Comparison of ENCODE assay signal across 10 cellular contexts in the genomic region with DNA sequence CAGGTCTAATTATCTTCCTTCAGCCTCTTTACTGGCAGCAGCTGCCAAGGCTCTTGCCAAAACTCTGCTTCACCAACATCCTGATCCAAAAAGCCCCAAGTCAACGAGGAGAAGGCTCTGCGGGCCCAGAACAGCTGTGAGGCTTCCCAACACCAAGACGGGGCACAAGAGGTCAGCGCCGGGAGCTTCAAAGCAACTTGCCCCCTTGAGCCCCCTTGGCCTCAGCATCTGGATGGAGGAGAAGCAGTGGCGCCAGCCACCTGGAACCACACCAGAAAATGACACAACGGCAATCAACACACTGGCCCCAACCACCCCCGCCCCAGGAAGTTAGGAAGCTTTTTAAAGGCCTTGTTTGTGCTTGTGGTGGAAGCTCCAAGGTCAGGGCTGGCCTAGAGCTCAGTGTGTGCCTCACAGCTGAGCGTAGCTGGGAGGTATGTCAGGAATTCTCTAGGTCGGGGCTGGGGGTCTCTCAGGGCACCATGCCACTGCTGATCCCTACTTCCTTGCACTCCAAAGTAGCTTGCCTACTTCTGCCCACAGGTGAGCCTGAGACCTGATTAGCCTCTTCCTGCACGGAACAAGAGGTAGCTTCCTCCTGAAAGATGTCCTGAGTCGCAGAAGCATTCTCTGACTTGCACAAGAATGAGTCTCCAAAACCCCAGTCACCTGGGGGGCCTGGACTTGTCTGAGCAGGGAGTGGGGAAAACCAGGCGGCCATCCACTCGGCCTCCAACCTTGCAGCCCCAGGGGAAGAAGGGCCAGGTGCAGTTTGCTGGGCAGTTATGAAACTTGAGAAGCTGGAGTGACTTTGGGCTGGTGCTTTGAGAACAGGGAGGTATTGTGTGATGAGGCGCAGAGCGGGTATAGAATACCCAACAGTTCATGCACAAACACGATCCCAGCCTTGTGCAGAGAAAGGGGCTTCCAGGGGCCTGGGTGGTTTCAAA. TPM values are rescaled to one million over a fixed set of nuclear protein-coding genes. Genes with fewer than 3 reads are reported as not detected.
DNase-seq lines count a peak whose midpoint lies in the region; ATAC-seq and TF ChIP-seq lines count a peak whose summit lies in the region.
"Had no signal": no experiment of that assay in that cellular context is flagged by ENCODE, and none has a peak within 500 bp of the region (broad histone marks: within the 10 kb centered on the region; RNA-seq: fewer than 3 reads in every experiment).

No MANE protein-coding gene starts in this region.

- peak overlapping the region; percentile 15 for H3K4me3 Mint-ChIP-seq in type B pancreatic cell
- H3K4me3 Mint-ChIP-seq: activated naive CD4-positive, alpha-beta T cell treated with anti-CD3 and anti-CD28 coated beads, Interleukin-2, amount 50 U/mL, for 24 hours had no signal

- no peaks in the 10 kb centered on the region for H3K27me3 Mint-ChIP-seq in type B pancreatic cell
- H3K27me3 Mint-ChIP-seq: activated naive CD4-positive, alpha-beta T cell treated with anti-CD3 and anti-CD28 coated beads, Interleukin-2, amount 50 U/mL, for 24 hours had no signal

- peak; percentile 28 for ATAC-seq in left colon
- no peak for ATAC-seq in GM21390 (IDR thresholded peaks at IDR 0.05; ENCODE audit: unreplicated experiment)

- H3K9me3 Mint-ChIP-seq in type B pancreatic cell, result peaks cover 7% of the 10 kb centered on the region
- H3K9me3 Mint-ChIP-seq: activated naive CD4-positive, alpha-beta T cell treated with anti-CD3 and anti-CD28 coated beads, Interleukin-2, amount 50 U/mL, for 24 hours had no signal

- peak; percentile 28 for DNase-seq in DMS79 (lab: John Stamatoyannopoulos, UW)
- DNase-seq in DMS79 treated with DMSO at 0.1 percent for 48 hours (lab: John Stamatoyannopoulos, UW), result no peak
- peak; percentile 71 for DNase-seq in astrocyte of the hippocampus (ENCODE audit: low read depth, low spot score)
- DNase-seq in left colon, result peak; percentile 45 to 46
- peak; percentile 64 for DNase-seq in type B pancreatic cell (ENCODE audit: extremely low spot score, unreplicated experiment)
- DNase-seq in middle frontal gyrus (ENCODE audit: extremely low spot score, low spot score), result no peak
- no peak for DNase-seq in T1000 (lab: John Stamatoyannopoulos, UW)
- DNase-seq: stimulated activated CD4-positive, alpha-beta T cell treated with anti-CD3 and anti-CD28 coated beads, Interleukin-4, amount 100 ng/mL, for 1 hour had no signal

- H3K27ac Mint-ChIP-seq in type B pancreatic cell, result peak overlapping the region; percentile 89
- H3K27ac Mint-ChIP-seq: activated naive CD4-positive, alpha-beta T cell treated with anti-CD3 and anti-CD28 coated beads, Interleukin-2, amount 50 U/mL, for 24 hours had no signal

- peaks cover 3% of the 10 kb centered on the region for H3K36me3 Mint-ChIP-seq in type B pancreatic cell
- H3K36me3 Mint-ChIP-seq: activated naive CD4-positive, alpha-beta T cell treated with anti-CD3 and anti-CD28 coated beads, Interleukin-2, amount 50 U/mL, for 24 hours had no signal

- intact Hi-C loops in left colon (cut with DNase I, micrococcal nuclease), result loop anchor here in 1 of 2 donors (10.0 kb wide), 1 partner anchor 103 kb away; no protein-coding TSS in a partner anchor

- H3K4me1 Mint-ChIP-seq in type B pancreatic cell (ENCODE audit: unreplicated experiment), result peaks cover 66% of the 10 kb centered on the region
- H3K4me1 Mint-ChIP-seq: activated naive CD4-positive, alpha-beta T cell treated with anti-CD3 and anti-CD28 coated beads, Interleukin-2, amount 50 U/mL, for 24 hours had no signal

- no peak for TF ChIP-seq CTCF in type B pancreatic cell (conservative IDR thresholded peaks at IDR 0.05)

RNA-seq across cellular contexts. Expression of a gene that starts 9.8 kb away (rescaled TPM):
- 100 to 1,000 TPM; 186 to 202 TPM for total RNA-seq in left colon
- total RNA-seq in type B pancreatic cell (ENCODE audit: low replicate concordance), result 263 and 313 TPM in 2 replicates

RNA-seq across cellular contexts. Expression of a gene that starts 42.1 kb away (rescaled TPM):
- total RNA-seq in left colon (10 to 100 TPM; 59.3 to 67.3 TPM), type B pancreatic cell (ENCODE audit: low replicate concordance) (65.2 and 86.1 TPM in 2 replicates)

Comparison
In these comparisons a context has a peak if more than half of its experiments do, and no peak if none do; other contexts are left out.
1. DNase-seq: peak in DMS79 (single experiment), astrocyte of the hippocampus (single experiment), left colon (2 of 2) and type B pancreatic cell (single experiment); none in DMS79 treated with DMSO at 0.1 percent for 48 hours (single experiment), middle frontal gyrus (single experiment) and T1000 (single experiment).